In the genomic region with DNA sequence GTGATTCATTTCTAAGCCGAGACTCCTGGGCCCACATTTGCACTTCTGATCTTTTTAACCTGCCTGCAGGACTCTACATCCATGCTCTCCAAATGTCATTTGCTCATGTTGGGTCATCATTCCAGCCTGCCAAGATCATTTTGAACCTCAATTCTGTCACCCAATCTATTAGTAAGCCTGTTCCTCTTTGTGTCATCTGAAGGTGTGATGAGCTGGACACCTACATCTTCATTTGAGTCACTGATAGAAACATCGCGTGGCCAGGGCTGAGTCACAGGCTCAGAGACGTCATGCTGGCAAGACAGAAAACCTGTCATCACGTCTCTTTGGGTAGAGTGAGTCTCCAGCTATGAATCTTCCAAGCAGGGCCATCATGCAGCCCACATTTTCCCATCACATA, we compare ENCODE assay signal across 10 cellular contexts.
A peak's percentile ranks its signal among the peaks of the same experiment; 100 is the strongest.
DNase-seq lines count a peak whose midpoint lies in the region; ATAC-seq and TF ChIP-seq lines count a peak whose summit lies in the region.
"Had no signal": no experiment of that assay in that cellular context is flagged by ENCODE, and none has a peak within 500 bp of the region (broad histone marks: within the 10 kb centered on the region; RNA-seq: fewer than 3 reads in every experiment).

No MANE protein-coding gene starts in this region.

- peaks cover 0 to 2% (median 0%) of the 10 kb centered on the region in 7 donors for H3K9me3 Mint-ChIP-seq in CD14-positive monocyte
- no peaks in the 10 kb centered on the region for H3K9me3 Mint-ChIP-seq in activated T-helper 17 cell treated with anti-CD3 and anti-CD28 coated beads, Interleukin-2, amount 50 U/mL, for 72 hours
- H3K9me3 Mint-ChIP-seq: neural crest cell had no signal

- H3K4me1 ChIP-seq in tibial nerve (no peaks in the 10 kb centered on the region), right cardiac atrium (ENCODE audit: control insufficient read depth, insufficient read depth, low read length) (no peaks in the 10 kb centered on the region)

- H3K4me3 Mint-ChIP-seq in CD14-positive monocyte: no peak overlapping the region
- peak overlapping the region; percentile 44 for H3K4me3 Mint-ChIP-seq in activated T-helper 17 cell treated with anti-CD3 and anti-CD28 coated beads, Interleukin-2, amount 50 U/mL, for 72 hours
- H3K4me3 Mint-ChIP-seq: neural crest cell had no signal

- H3K27ac ChIP-seq in tibial nerve: no peak overlapping the region
- H3K27ac ChIP-seq in right cardiac atrium (ENCODE audit: low read length): no peak overlapping the region

- no peaks in the 10 kb centered on the region for H3K36me3 ChIP-seq in tibial nerve

- 68 to 77% methylated on average over 5 of the region's 5 CpGs for WGBS in tibial nerve, 2 donors
- 29% methylated on average over 5 of the region's 5 CpGs for WGBS in right cardiac atrium

- intact Hi-C loops in CD14-positive monocyte (cut with micrococcal nuclease): no loop called here
- intact Hi-C loops in right cardiac atrium (cut with DNase I): no loop called here

- H3K36me3 Mint-ChIP-seq in CD14-positive monocyte: no peaks in the 10 kb centered on the region
- no peaks in the 10 kb centered on the region for H3K36me3 Mint-ChIP-seq in activated T-helper 17 cell treated with anti-CD3 and anti-CD28 coated beads, Interleukin-2, amount 50 U/mL, for 72 hours (ENCODE audit: low read depth)

- TF ChIP-seq POLR2A in tibial nerve (IDR thresholded peaks at IDR 0.05): no peak

- peak overlapping the region in 1 of 7 donors; percentile 48 for H3K27ac Mint-ChIP-seq in CD14-positive monocyte
- H3K27ac Mint-ChIP-seq in activated T-helper 17 cell treated with anti-CD3 and anti-CD28 coated beads, Interleukin-2, amount 50 U/mL, for 72 hours: peak overlapping the region; percentile 49

- H3K27me3 ChIP-seq in tibial nerve (peaks cover 0 to 64% of the 10 kb centered on the region in 2 donors), right cardiac atrium (ENCODE audit: control insufficient read depth, insufficient read depth) (no peaks in the 10 kb centered on the region)

- no peak for TF ChIP-seq EP300 in tibial nerve (IDR thresholded peaks at IDR 0.05)

- H3K9me3 ChIP-seq in tibial nerve (no peaks in the 10 kb centered on the region), right cardiac atrium (ENCODE audit: control insufficient read depth, low read length) (no peaks in the 10 kb centered on the region)

- H3K4me1 Mint-ChIP-seq in CD14-positive monocyte: no peaks in the 10 kb centered on the region
- H3K4me1 Mint-ChIP-seq in activated T-helper 17 cell treated with anti-CD3 and anti-CD28 coated beads, Interleukin-2, amount 50 U/mL, for 72 hours: peaks cover 10% of the 10 kb centered on the region
- H3K4me1 Mint-ChIP-seq: neural crest cell had no signal

- peak; percentile 97 for ATAC-seq in activated T-helper 17 cell treated with anti-CD3 and anti-CD28 coated beads, Interleukin-2, amount 50 U/mL, for 72 hours (replicated peaks)
- ATAC-seq in right cardiac atrium: no peak

- peak; percentile 14 for DNase-seq in CD14-positive monocyte (ENCODE audit: low spot score)
- peak; percentile 52 for DNase-seq in HK-2 (ENCODE audit: unreplicated experiment)
- peak; percentile 85 for DNase-seq in stimulated activated CD4-positive, alpha-beta T cell treated with anti-CD3 and anti-CD28 coated beads, Interleukin-15, amount 100 ng/mL, for 24 hours
- no peak for DNase-seq in AML-193 (lab: John Stamatoyannopoulos, UW)
- no peak for DNase-seq in SHP77 (lab: John Stamatoyannopoulos, UW)
- DNase-seq in tibial nerve (ENCODE audit: low spot score in 2 of 2): no peak
- no peak for DNase-seq in right cardiac atrium
- DNase-seq: NCI-H187 treated with DMSO at 0.1 percent for 48 hours had no signal

- no peak for TF ChIP-seq CTCF in CD14-positive monocyte (IDR thresholded peaks at IDR 0.05)
- no peak for TF ChIP-seq CTCF in tibial nerve (IDR thresholded peaks at IDR 0.05)

- H3K4me3 ChIP-seq in tibial nerve (no peak overlapping the region), right cardiac atrium (ENCODE audit: low read length) (no peak overlapping the region)

- peaks cover 25 to 65% (median 44%) of the 10 kb centered on the region in 3 donors for H3K27me3 Mint-ChIP-seq in CD14-positive monocyte (ENCODE audit: low read depth in 3 of 3)
- peaks cover 43% of the 10 kb centered on the region for H3K27me3 Mint-ChIP-seq in activated T-helper 17 cell treated with anti-CD3 and anti-CD28 coated beads, Interleukin-2, amount 50 U/mL, for 72 hours

Comparison
In these comparisons a context has a peak if more than half of its experiments do, and no peak if none do; other contexts are left out.
1. DNase-seq: peak in CD14-positive monocyte (single experiment), HK-2 (single experiment) and stimulated activated CD4-positive, alpha-beta T cell treated with anti-CD3 and anti-CD28 coated beads, Interleukin-15, amount 100 ng/mL, for 24 hours (single experiment); none in AML-193 (0 of 2), SHP77 (0 of 2), tibial nerve (0 of 2) and right cardiac atrium (0 of 3).